3 cellular contexts compared by ENCODE assay signal in genomic region chr3:46535746-46536145, GRCh38.
TF ChIP-seq lines count a peak whose summit lies in the region.

No MANE protein-coding gene starts in this region.

TF ChIP-seq in GM12891, 5 proteins besides CTCF, POLR2A, EP300 and RAD21:
- TF ChIP-seq TAF1 (IDR thresholded peaks at IDR 0.05; ENCODE audit: low read depth, low read length), result no peak
- no peak for TF ChIP-seq PAX5 (IDR thresholded peaks at IDR 0.05; ENCODE audit: insufficient read depth, low read length, severe bottlenecking)
- no peak for TF ChIP-seq POLR2AphosphoS5 (IDR thresholded peaks at IDR 0.05; ENCODE audit: low read depth, low read length)
- no peak for TF ChIP-seq SPI1 (IDR thresholded peaks at IDR 0.05; ENCODE audit: low read depth, low read length)
- TF ChIP-seq POU2F2 (IDR thresholded peaks at IDR 0.05; ENCODE audit: low read depth, low read length), result no peak

TF ChIP-seq in K562, 482 proteins besides CTCF, POLR2A, EP300 and RAD21 (continues in another document):
- TF ChIP-seq ZNF239 (CRISPR knock-in tag; IDR thresholded peaks at IDR 0.05) (no peak), ZFPM2 (CRISPR knock-in tag; IDR thresholded peaks at IDR 0.05) (no peak), PML (IDR thresholded peaks at IDR 0.05; ENCODE audit: low read length) (no peak), HOXB6 (CRISPR knock-in tag; IDR thresholded peaks at IDR 0.05; ENCODE audit: borderline replicate concordance) (no peak), NR4A1 (CRISPR knock-in tag; IDR thresholded peaks at IDR 0.05) (no peak), NR4A1 (tag; IDR thresholded peaks at IDR 0.05) (no peak), SMC3 (conservative IDR thresholded peaks at IDR 0.05; ENCODE audit: insufficient read depth, low read depth, low read length) (no peak), RBM25 (IDR thresholded peaks at IDR 0.05; ENCODE audit: low read depth, low read length, severe bottlenecking) (peak; percentile 85), ZNF780A (CRISPR knock-in tag; IDR thresholded peaks at IDR 0.05) (no peak), SIRT6 (IDR thresholded peaks at IDR 0.05; ENCODE audit: low read depth, low read length) (no peak), MXD1 (CRISPR knock-in tag; IDR thresholded peaks at IDR 0.05; ENCODE audit: borderline replicate concordance, poor library complexity, severe bottlenecking) (no peak), ZBTB49 (CRISPR knock-in tag; IDR thresholded peaks at IDR 0.05; ENCODE audit: borderline replicate concordance) (no peak), ZNF76 (CRISPR knock-in tag; IDR thresholded peaks at IDR 0.05; ENCODE audit: borderline replicate concordance) (no peak), KDM1A (IDR thresholded peaks at IDR 0.05) (peak; percentile 38 to 60; a peak in 1 of 4 replicates), THRAP3 (IDR thresholded peaks at IDR 0.05; ENCODE audit: borderline replicate concordance) (no peak), ADNP (tag; IDR thresholded peaks at IDR 0.05) (peak; percentile 58), HOMEZ (CRISPR knock-in tag; IDR thresholded peaks at IDR 0.05) (no peak)

TF ChIP-seq in GM23338, 12 proteins besides CTCF, POLR2A, EP300 and RAD21:
- TF ChIP-seq JUNB (IDR thresholded peaks at IDR 0.05; ENCODE audit: unreplicated experiment), result no peak
- TF ChIP-seq ZNF331 (CRISPR knock-in tag; IDR thresholded peaks at IDR 0.05; ENCODE audit: low read depth), result no peak
- no peak for TF ChIP-seq POLR2AphosphoS5 (IDR thresholded peaks at IDR 0.05; ENCODE audit: low read depth)
- TF ChIP-seq EZH2 (IDR thresholded peaks at IDR 0.05; ENCODE audit: low read depth, unreplicated experiment), result no peak
- TF ChIP-seq ZNF462 (CRISPR knock-in tag; IDR thresholded peaks at IDR 0.05), result no peak
- TF ChIP-seq STAT1 (IDR thresholded peaks at IDR 0.05; ENCODE audit: unreplicated experiment), result no peak
- no peak for TF ChIP-seq ZNF114 (CRISPR knock-in tag; IDR thresholded peaks at IDR 0.05)
